In the genomic region with DNA sequence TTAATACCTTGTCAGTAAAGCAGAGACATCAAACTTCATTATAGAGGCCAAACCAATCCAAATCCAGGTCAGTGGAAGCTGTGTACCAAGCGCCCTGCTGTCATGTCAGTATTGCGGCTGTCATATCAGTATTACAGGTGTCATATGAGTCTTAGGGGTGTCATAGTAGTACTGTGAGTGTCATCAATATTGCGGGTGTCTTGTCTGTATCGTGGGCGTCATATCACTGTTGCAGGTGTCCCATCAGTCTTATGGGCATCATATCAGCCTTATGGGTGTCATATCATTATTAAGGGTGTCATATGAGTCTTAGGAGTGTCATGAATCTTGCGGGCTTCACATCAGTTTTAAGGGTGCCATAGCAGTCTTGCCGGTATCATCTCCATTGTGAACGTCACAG, we compare ENCODE assay signal across 1 cellular context.
TF ChIP-seq lines count a peak whose summit lies in the region.

No MANE protein-coding gene starts in this region.

TF ChIP-seq in GM23338, 12 proteins besides CTCF, POLR2A, EP300 and RAD21 (continued from another document):
- TF ChIP-seq, protein P1, sequence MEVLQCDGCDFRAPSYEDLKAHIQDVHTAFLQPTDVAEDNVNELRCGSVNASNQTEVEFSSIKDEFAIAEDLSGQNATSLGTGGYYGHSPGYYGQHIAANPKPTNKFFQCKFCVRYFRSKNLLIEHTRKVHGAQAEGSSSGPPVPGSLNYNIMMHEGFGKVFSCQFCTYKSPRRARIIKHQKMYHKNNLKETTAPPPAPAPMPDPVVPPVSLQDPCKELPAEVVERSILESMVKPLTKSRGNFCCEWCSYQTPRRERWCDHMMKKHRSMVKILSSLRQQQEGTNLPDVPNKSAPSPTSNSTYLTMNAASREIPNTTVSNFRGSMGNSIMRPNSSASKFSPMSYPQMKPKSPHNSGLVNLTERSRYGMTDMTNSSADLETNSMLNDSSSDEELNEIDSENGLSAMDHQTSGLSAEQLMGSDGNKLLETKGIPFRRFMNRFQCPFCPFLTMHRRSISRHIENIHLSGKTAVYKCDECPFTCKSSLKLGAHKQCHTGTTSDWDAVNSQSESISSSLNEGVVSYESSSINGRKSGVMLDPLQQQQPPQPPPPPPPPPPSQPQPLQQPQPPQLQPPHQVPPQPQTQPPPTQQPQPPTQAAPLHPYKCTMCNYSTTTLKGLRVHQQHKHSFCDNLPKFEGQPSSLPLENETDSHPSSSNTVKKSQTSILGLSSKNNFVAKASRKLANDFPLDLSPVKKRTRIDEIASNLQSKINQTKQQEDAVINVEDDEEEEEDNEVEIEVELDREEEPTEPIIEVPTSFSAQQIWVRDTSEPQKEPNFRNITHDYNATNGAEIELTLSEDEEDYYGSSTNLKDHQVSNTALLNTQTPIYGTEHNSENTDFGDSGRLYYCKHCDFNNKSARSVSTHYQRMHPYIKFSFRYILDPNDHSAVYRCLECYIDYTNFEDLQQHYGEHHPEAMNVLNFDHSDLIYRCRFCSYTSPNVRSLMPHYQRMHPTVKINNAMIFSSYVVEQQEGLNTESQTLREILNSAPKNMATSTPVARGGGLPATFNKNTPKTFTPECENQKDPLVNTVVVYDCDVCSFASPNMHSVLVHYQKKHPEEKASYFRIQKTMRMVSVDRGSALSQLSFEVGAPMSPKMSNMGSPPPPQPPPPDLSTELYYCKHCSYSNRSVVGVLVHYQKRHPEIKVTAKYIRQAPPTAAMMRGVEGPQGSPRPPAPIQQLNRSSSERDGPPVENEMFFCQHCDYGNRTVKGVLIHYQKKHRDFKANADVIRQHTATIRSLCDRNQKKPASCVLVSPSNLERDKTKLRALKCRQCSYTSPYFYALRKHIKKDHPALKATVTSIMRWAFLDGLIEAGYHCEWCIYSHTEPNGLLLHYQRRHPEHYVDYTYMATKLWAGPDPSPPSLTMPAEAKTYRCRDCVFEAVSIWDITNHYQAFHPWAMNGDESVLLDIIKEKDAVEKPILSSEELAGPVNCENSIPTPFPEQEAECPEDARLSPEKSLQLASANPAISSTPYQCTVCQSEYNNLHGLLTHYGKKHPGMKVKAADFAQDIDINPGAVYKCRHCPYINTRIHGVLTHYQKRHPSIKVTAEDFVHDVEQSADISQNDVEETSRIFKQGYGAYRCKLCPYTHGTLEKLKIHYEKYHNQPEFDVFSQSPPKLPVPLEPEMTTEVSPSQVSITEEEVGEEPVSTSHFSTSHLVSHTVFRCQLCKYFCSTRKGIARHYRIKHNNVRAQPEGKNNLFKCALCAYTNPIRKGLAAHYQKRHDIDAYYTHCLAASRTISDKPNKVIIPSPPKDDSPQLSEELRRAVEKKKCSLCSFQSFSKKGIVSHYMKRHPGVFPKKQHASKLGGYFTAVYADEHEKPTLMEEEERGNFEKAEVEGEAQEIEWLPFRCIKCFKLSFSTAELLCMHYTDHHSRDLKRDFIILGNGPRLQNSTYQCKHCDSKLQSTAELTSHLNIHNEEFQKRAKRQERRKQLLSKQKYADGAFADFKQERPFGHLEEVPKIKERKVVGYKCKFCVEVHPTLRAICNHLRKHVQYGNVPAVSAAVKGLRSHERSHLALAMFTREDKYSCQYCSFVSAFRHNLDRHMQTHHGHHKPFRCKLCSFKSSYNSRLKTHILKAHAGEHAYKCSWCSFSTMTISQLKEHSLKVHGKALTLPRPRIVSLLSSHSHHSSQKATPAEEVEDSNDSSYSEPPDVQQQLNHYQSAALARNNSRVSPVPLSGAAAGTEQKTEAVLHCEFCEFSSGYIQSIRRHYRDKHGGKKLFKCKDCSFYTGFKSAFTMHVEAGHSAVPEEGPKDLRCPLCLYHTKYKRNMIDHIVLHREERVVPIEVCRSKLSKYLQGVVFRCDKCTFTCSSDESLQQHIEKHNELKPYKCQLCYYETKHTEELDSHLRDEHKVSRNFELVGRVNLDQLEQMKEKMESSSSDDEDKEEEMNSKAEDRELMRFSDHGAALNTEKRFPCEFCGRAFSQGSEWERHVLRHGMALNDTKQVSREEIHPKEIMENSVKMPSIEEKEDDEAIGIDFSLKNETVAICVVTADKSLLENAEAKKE (CRISPR knock-in tag; IDR thresholded peaks at IDR 0.05), result no peak
- no peak for TF ChIP-seq JUNB (IDR thresholded peaks at IDR 0.05; ENCODE audit: unreplicated experiment)
- no peak for TF ChIP-seq EZH2phosphoT487 (IDR thresholded peaks at IDR 0.05; ENCODE audit: unreplicated experiment)
- TF ChIP-seq ZNF114 (CRISPR knock-in tag; IDR thresholded peaks at IDR 0.05), result no peak
- TF ChIP-seq, protein P2, sequence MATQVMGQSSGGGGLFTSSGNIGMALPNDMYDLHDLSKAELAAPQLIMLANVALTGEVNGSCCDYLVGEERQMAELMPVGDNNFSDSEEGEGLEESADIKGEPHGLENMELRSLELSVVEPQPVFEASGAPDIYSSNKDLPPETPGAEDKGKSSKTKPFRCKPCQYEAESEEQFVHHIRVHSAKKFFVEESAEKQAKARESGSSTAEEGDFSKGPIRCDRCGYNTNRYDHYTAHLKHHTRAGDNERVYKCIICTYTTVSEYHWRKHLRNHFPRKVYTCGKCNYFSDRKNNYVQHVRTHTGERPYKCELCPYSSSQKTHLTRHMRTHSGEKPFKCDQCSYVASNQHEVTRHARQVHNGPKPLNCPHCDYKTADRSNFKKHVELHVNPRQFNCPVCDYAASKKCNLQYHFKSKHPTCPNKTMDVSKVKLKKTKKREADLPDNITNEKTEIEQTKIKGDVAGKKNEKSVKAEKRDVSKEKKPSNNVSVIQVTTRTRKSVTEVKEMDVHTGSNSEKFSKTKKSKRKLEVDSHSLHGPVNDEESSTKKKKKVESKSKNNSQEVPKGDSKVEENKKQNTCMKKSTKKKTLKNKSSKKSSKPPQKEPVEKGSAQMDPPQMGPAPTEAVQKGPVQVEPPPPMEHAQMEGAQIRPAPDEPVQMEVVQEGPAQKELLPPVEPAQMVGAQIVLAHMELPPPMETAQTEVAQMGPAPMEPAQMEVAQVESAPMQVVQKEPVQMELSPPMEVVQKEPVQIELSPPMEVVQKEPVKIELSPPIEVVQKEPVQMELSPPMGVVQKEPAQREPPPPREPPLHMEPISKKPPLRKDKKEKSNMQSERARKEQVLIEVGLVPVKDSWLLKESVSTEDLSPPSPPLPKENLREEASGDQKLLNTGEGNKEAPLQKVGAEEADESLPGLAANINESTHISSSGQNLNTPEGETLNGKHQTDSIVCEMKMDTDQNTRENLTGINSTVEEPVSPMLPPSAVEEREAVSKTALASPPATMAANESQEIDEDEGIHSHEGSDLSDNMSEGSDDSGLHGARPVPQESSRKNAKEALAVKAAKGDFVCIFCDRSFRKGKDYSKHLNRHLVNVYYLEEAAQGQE (IDR thresholded peaks at IDR 0.05; ENCODE audit: unreplicated experiment), result no peak
- TF ChIP-seq, protein P3, sequence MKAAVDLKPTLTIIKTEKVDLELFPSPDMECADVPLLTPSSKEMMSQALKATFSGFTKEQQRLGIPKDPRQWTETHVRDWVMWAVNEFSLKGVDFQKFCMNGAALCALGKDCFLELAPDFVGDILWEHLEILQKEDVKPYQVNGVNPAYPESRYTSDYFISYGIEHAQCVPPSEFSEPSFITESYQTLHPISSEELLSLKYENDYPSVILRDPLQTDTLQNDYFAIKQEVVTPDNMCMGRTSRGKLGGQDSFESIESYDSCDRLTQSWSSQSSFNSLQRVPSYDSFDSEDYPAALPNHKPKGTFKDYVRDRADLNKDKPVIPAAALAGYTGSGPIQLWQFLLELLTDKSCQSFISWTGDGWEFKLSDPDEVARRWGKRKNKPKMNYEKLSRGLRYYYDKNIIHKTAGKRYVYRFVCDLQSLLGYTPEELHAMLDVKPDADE (IDR thresholded peaks at IDR 0.05), result no peak
- TF ChIP-seq EZH2 (IDR thresholded peaks at IDR 0.05; ENCODE audit: low read depth, unreplicated experiment), result no peak
- no peak for TF ChIP-seq CREB1 (CRISPR knock-in tag; IDR thresholded peaks at IDR 0.05; ENCODE audit: low read depth)
